Comparison of ENCODE assay signal across 9 cellular contexts in genomic region chr2:202452744-202453143, GRCh38.
"Had no signal": no experiment of that assay in that cellular context is flagged by ENCODE, and none has a peak within 500 bp of the region (broad histone marks: within the 10 kb centered on the region; RNA-seq: fewer than 3 reads in every experiment).

No MANE protein-coding gene starts in this region.

- H3K4me3 Mint-ChIP-seq: IgD-negative memory B cell had no signal

- FAIRE-seq: HepG2, HTR-8/SVneo, K562 had no signal

- H3K27ac ChIP-seq: HL-60, KMS-11 had no signal

- H3K4me3 ChIP-seq: K562 had no signal

- DNase-seq: IMR-90, KBM-7, KG1 had no signal

- H3K9ac ChIP-seq: KMS-11 had no signal

- H3K4me2 ChIP-seq: KMS-11 had no signal

- H3K9me3 Mint-ChIP-seq: IgD-negative memory B cell had no signal

- ATAC-seq: HepG2, K562 had no signal
